ENCODE assay signal across 8 cellular contexts in genomic region chr2:190181066-190181681, GRCh38.
DNase-seq lines count a peak whose midpoint lies in the region; ATAC-seq and TF ChIP-seq lines count a peak whose summit lies in the region.

No MANE protein-coding gene starts in this region.

- H3K27me3 Mint-ChIP-seq in activated T-helper 2 cell treated with anti-CD3 and anti-CD28 coated beads, Interferon-gamma antibody, Interleukin-2, Interleukin-4, amounts not matched to agents 10 μg/mL and 5 μg/mL and 100 μg/mL, durations not matched to agents 14 hours and 24 hours and 36 hours (ENCODE audit: low read depth), result peaks cover 37% of the 10 kb centered on the region
- H3K27me3 Mint-ChIP-seq in stimulated activated naive B cell treated with anti-CD40 and anti-IgM and Interleukin-4, amounts not matched to agents 10 μg/mL and 1 μg/mL and 100 μg/mL, for 72 hours, result no peaks in the 10 kb centered on the region

- POLR2A ChIA-PET in A673 (lab: Charles Lee; ENCODE audit: low non-redundant PET), result no interaction called here
- POLR2A ChIA-PET in GM10248 (lab: Yijun Ruan, JAX), result no interaction called here

- no peaks in the 10 kb centered on the region for H3K27me3 ChIP-seq in A673 (replicated peaks; ENCODE audit: insufficient read depth, low read depth, low read length, poor library complexity)

- ATAC-seq in GM18505 (IDR thresholded peaks at IDR 0.05; ENCODE audit: unreplicated experiment) (peak; percentile 37), HG03354 (IDR thresholded peaks at IDR 0.05; ENCODE audit: poor library complexity, severe bottlenecking, unreplicated experiment) (peak; percentile 53)
- ATAC-seq in stimulated activated naive B cell treated with anti-CD40 and anti-IgM and Interleukin-4, amounts not matched to agents 10 μg/mL and 1 μg/mL and 100 μg/mL, for 72 hours (replicated peaks), result peak; percentile 40 to 47

- no peak overlapping the region for H3K27ac ChIP-seq in A673 (ENCODE audit: low read depth, low read length, poor library complexity, severe bottlenecking)

- peaks cover 4% of the 10 kb centered on the region for H3K4me1 Mint-ChIP-seq in activated T-helper 2 cell treated with anti-CD3 and anti-CD28 coated beads, Interferon-gamma antibody, Interleukin-2, Interleukin-4, amounts not matched to agents 10 μg/mL and 5 μg/mL and 100 μg/mL, durations not matched to agents 14 hours and 24 hours and 36 hours (ENCODE audit: low read depth)
- H3K4me1 Mint-ChIP-seq in stimulated activated naive B cell treated with anti-CD40 and anti-IgM and Interleukin-4, amounts not matched to agents 10 μg/mL and 1 μg/mL and 100 μg/mL, for 72 hours, result peaks cover 11 to 22% of the 10 kb centered on the region in 2 donors

- H3K4me3 ChIP-seq in A673 (ENCODE audit: low read depth, low read length, poor library complexity, severe bottlenecking), result peak overlapping the region; percentile 58

- peak overlapping the region; percentile 59 for H3K4me3 Mint-ChIP-seq in activated T-helper 2 cell treated with anti-CD3 and anti-CD28 coated beads, Interferon-gamma antibody, Interleukin-2, Interleukin-4, amounts not matched to agents 10 μg/mL and 5 μg/mL and 100 μg/mL, durations not matched to agents 14 hours and 24 hours and 36 hours (ENCODE audit: low read depth)
- peak overlapping the region; percentile 69 to 79 for H3K4me3 Mint-ChIP-seq in stimulated activated naive B cell treated with anti-CD40 and anti-IgM and Interleukin-4, amounts not matched to agents 10 μg/mL and 1 μg/mL and 100 μg/mL, for 72 hours

- no peaks in the 10 kb centered on the region for H3K9me3 ChIP-seq in A673 (ENCODE audit: low read depth, low read length, poor library complexity, severe bottlenecking)

- peaks cover 6% of the 10 kb centered on the region for H3K4me1 ChIP-seq in A673 (ENCODE audit: insufficient read depth, low read length, poor library complexity, severe bottlenecking)

- intact Hi-C loops in A673 (cut with micrococcal nuclease; ENCODE audit: unreplicated experiment), result no loop called here
- intact Hi-C loops in activated T-helper 2 cell treated with anti-CD3 and anti-CD28 coated beads, Interferon-gamma antibody, Interleukin-2, Interleukin-4, amounts not matched to agents 10 μg/mL and 5 μg/mL and 100 μg/mL, durations not matched to agents 14 hours and 24 hours and 36 hours (cut with micrococcal nuclease), result no loop called here

- DNase-seq in A673 (ENCODE audit: low spot score) (peak; percentile 26), inferior parietal cortex (ENCODE audit: extremely low spot score) (peak; percentile 55), iPS-NIHi7 (ENCODE audit: extremely low spot score) (no peak), GM10248 (ENCODE audit: extremely low spot score) (no peak)
- DNase-seq in activated T-helper 2 cell treated with anti-CD3 and anti-CD28 coated beads, Interferon-gamma antibody, Interleukin-2, Interleukin-4, amounts not matched to agents 10 μg/mL and 5 μg/mL and 100 μg/mL, durations not matched to agents 14 hours and 24 hours and 36 hours (ENCODE audit: low spot score), result no peak
- no peak for DNase-seq in stimulated activated naive B cell treated with anti-CD40 and anti-IgM and Interleukin-4, amounts not matched to agents 10 μg/mL and 1 μg/mL and 100 μg/mL, for 72 hours

- no peaks in the 10 kb centered on the region for H3K36me3 Mint-ChIP-seq in activated T-helper 2 cell treated with anti-CD3 and anti-CD28 coated beads, Interferon-gamma antibody, Interleukin-2, Interleukin-4, amounts not matched to agents 10 μg/mL and 5 μg/mL and 100 μg/mL, durations not matched to agents 14 hours and 24 hours and 36 hours (ENCODE audit: low read depth)
- no peaks in the 10 kb centered on the region for H3K36me3 Mint-ChIP-seq in stimulated activated naive B cell treated with anti-CD40 and anti-IgM and Interleukin-4, amounts not matched to agents 10 μg/mL and 1 μg/mL and 100 μg/mL, for 72 hours

- no peak overlapping the region for H3K27ac Mint-ChIP-seq in activated T-helper 2 cell treated with anti-CD3 and anti-CD28 coated beads, Interferon-gamma antibody, Interleukin-2, Interleukin-4, amounts not matched to agents 10 μg/mL and 5 μg/mL and 100 μg/mL, durations not matched to agents 14 hours and 24 hours and 36 hours
- no peak overlapping the region for H3K27ac Mint-ChIP-seq in stimulated activated naive B cell treated with anti-CD40 and anti-IgM and Interleukin-4, amounts not matched to agents 10 μg/mL and 1 μg/mL and 100 μg/mL, for 72 hours

- BruUV-seq in A673 (replicated peaks; lab: Mats Ljungman, UMichigan), result no TSS peak

- CTCF ChIA-PET in A673 (lab: Charles Lee), result interaction anchor here (0.5 to 1.1 kb wide), 2 partner anchors 37 to 198 kb away, joined by 3 to 4 read pairs; no protein-coding TSS in a partner anchor
- CTCF ChIA-PET in GM10248 (lab: Yijun Ruan, JAX), result interaction anchor here (0.8 to 5.6 kb wide), 19 partner anchors 8 to 383 kb away, joined by 3 to 49 read pairs (median 7); no protein-coding TSS in a partner anchor

- H3K36me3 ChIP-seq in A673 (ENCODE audit: insufficient read depth, low read length, poor library complexity, severe bottlenecking), result no peaks in the 10 kb centered on the region

- TF ChIP-seq POLR2A in GM18505 (IDR thresholded peaks at IDR 0.05; ENCODE audit: borderline replicate concordance, extremely low read depth, insufficient read depth, insufficient read length), result peak; percentile 3

- TF ChIP-seq CTCF in A673 (conservative IDR thresholded peaks at IDR 0.05; ENCODE audit: low read depth, low read length) (no peak), GM10248 (IDR thresholded peaks at IDR 0.05; ENCODE audit: control extremely low read depth, extremely low read depth, low read depth, missing control alignments) (no peak)

- no peaks in the 10 kb centered on the region for H3K9me3 Mint-ChIP-seq in activated T-helper 2 cell treated with anti-CD3 and anti-CD28 coated beads, Interferon-gamma antibody, Interleukin-2, Interleukin-4, amounts not matched to agents 10 μg/mL and 5 μg/mL and 100 μg/mL, durations not matched to agents 14 hours and 24 hours and 36 hours
- no peaks in the 10 kb centered on the region for H3K9me3 Mint-ChIP-seq in stimulated activated naive B cell treated with anti-CD40 and anti-IgM and Interleukin-4, amounts not matched to agents 10 μg/mL and 1 μg/mL and 100 μg/mL, for 72 hours

Comparison
In these comparisons a context has a peak if more than half of its experiments do, and no peak if none do; other contexts are left out.
1. DNase-seq: peak in A673 (single experiment) and inferior parietal cortex (single experiment); none in activated T-helper 2 cell treated with anti-CD3 and anti-CD28 coated beads, Interferon-gamma antibody, Interleukin-2, Interleukin-4, amounts not matched to agents 10 μg/mL and 5 μg/mL and 100 μg/mL, durations not matched to agents 14 hours and 24 hours and 36 hours (single experiment), stimulated activated naive B cell treated with anti-CD40 and anti-IgM and Interleukin-4, amounts not matched to agents 10 μg/mL and 1 μg/mL and 100 μg/mL, for 72 hours (single experiment), iPS-NIHi7 (single experiment) and GM10248 (single experiment).
2. Peak in every context shown above with its lines, with median percentiles within 50 percentile points of each other: ATAC-seq.